1 cellular context compared by ENCODE assay signal in genomic region chr14:21558703-21559063, GRCh38.
TF ChIP-seq lines count a peak whose summit lies in the region.

No MANE protein-coding gene starts in this region.

TF ChIP-seq in H1, 55 proteins besides CTCF, POLR2A, EP300 and RAD21:
- TF ChIP-seq, protein P1, sequence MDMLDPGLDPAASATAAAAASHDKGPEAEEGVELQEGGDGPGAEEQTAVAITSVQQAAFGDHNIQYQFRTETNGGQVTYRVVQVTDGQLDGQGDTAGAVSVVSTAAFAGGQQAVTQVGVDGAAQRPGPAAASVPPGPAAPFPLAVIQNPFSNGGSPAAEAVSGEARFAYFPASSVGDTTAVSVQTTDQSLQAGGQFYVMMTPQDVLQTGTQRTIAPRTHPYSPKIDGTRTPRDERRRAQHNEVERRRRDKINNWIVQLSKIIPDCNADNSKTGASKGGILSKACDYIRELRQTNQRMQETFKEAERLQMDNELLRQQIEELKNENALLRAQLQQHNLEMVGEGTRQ (IDR thresholded peaks at IDR 0.05; ENCODE audit: low read length), result no peak
- TF ChIP-seq SIRT6 (IDR thresholded peaks at IDR 0.05; ENCODE audit: low read length), result no peak
